Comparison of ENCODE assay signal across 8 cellular contexts in genomic region chr15:45199136-45199810, GRCh38. TPM values are rescaled to one million over a fixed set of nuclear protein-coding genes. Genes with fewer than 3 reads are reported as not detected.
DNase-seq lines count a peak whose midpoint lies in the region; ATAC-seq, FAIRE-seq and TF ChIP-seq lines count a peak whose summit lies in the region.

No MANE protein-coding gene starts in this region.

- intact Hi-C loops in body of pancreas (cut with DNase I), result no loop called here

- H3K4me1 ChIP-seq in A549 (peaks cover 5% of the 10 kb centered on the region; the same call in 2 of the 3 replicates), NT2/D1 (ENCODE audit: insufficient read depth, insufficient read length) (peaks cover 2% of the 10 kb centered on the region), body of pancreas (peaks cover 16% of the 10 kb centered on the region)

- H3K4me1 Mint-ChIP-seq in stimulated activated naive B cell treated with anti-CD40 and anti-IgM and Interleukin-4, amounts not matched to agents 10 μg/mL and 1 μg/mL and 100 μg/mL, for 72 hours, result peaks cover 7 to 17% of the 10 kb centered on the region in 2 donors

- peak overlapping the region; percentile 100 for H3K4me2 ChIP-seq in A549

- CTCF ChIA-PET in A549 (lab: Yijun Ruan, JAX), result interaction anchor here (0.8 to 11.1 kb wide), 5 partner anchors 9 to 46 kb away, joined by 3 to 104 read pairs (median 5); no protein-coding TSS in a partner anchor

- no peaks in the 10 kb centered on the region for H3K27me3 ChIP-seq in NT2/D1 (ENCODE audit: insufficient read depth, insufficient read length)
- H3K27me3 ChIP-seq in body of pancreas, result no peaks in the 10 kb centered on the region
- no peaks in the 10 kb centered on the region for H3K27me3 ChIP-seq in layer of hippocampus (ENCODE audit: control insufficient read depth, insufficient read depth, low read length)

- TF ChIP-seq POLR2A in A549 (IDR thresholded peaks at IDR 0.05; ENCODE audit: low read length) (no peak), body of pancreas (IDR thresholded peaks at IDR 0.05) (no peak)

- H3K9me3 ChIP-seq in A549, result no peaks in the 10 kb centered on the region
- no peaks in the 10 kb centered on the region for H3K9me3 ChIP-seq in NT2/D1 (ENCODE audit: insufficient read depth, low read length)
- H3K9me3 ChIP-seq in body of pancreas, result no peaks in the 10 kb centered on the region

- ATAC-seq in A549 (peak in 1 of 2 experiments; percentile 1; a peak in 3 of 6 replicates), GM18511 (IDR thresholded peaks at IDR 0.05; ENCODE audit: unreplicated experiment) (peak; percentile 19), HG03064 (IDR thresholded peaks at IDR 0.05; ENCODE audit: low read depth, unreplicated experiment) (peak; percentile 19), body of pancreas (no peak)
- peak; percentile 18 to 22 for ATAC-seq in stimulated activated naive B cell treated with anti-CD40 and anti-IgM and Interleukin-4, amounts not matched to agents 10 μg/mL and 1 μg/mL and 100 μg/mL, for 72 hours (replicated peaks)

- H3K36me3 Mint-ChIP-seq in stimulated activated naive B cell treated with anti-CD40 and anti-IgM and Interleukin-4, amounts not matched to agents 10 μg/mL and 1 μg/mL and 100 μg/mL, for 72 hours, result peaks cover 7 to 10% of the 10 kb centered on the region in 2 donors

- peak overlapping the region; percentile 88 for H3K4me3 ChIP-seq in A549
- peak overlapping the region; percentile 83 for H3K4me3 ChIP-seq in NT2/D1 (ENCODE audit: insufficient read length, low read depth)
- H3K4me3 ChIP-seq in body of pancreas, result peak overlapping the region; percentile 16 to 19

- H3K27me3 Mint-ChIP-seq in stimulated activated naive B cell treated with anti-CD40 and anti-IgM and Interleukin-4, amounts not matched to agents 10 μg/mL and 1 μg/mL and 100 μg/mL, for 72 hours, result peaks cover 0 to 5% of the 10 kb centered on the region in 2 donors

- WGBS in A549 (ENCODE audit: missing lambda C conversion rate), result 1% methylated on average over 25 of the region's 25 CpGs
- WGBS in body of pancreas, 2 donors, result 1% methylated on average over 21 to 25 of the region's 25 CpGs

- H3K27ac Mint-ChIP-seq in stimulated activated naive B cell treated with anti-CD40 and anti-IgM and Interleukin-4, amounts not matched to agents 10 μg/mL and 1 μg/mL and 100 μg/mL, for 72 hours, result no peak overlapping the region

- POLR2A ChIA-PET in A549 (lab: Yijun Ruan, JAX), result interaction anchor here (1.6 kb wide), 1 partner anchor 36 kb away, joined by 5 read pairs; no protein-coding TSS in a partner anchor

- H3K9me3 Mint-ChIP-seq in stimulated activated naive B cell treated with anti-CD40 and anti-IgM and Interleukin-4, amounts not matched to agents 10 μg/mL and 1 μg/mL and 100 μg/mL, for 72 hours, result no peaks in the 10 kb centered on the region

- H3K4me3 Mint-ChIP-seq in stimulated activated naive B cell treated with anti-CD40 and anti-IgM and Interleukin-4, amounts not matched to agents 10 μg/mL and 1 μg/mL and 100 μg/mL, for 72 hours, result no peak overlapping the region

- TF ChIP-seq CTCF in A549 (IDR thresholded peaks at IDR 0.05) (no peak; the same call in 2 of the 3 replicates), body of pancreas (IDR thresholded peaks at IDR 0.05) (no peak)

- H3K27ac ChIP-seq in A549 (peak overlapping the region; percentile 86 to 88), body of pancreas (peak overlapping the region; percentile 86 to 98 (median 95)), layer of hippocampus (ENCODE audit: low read depth, low read length) (peak overlapping the region; percentile 98)

- FAIRE-seq in A549 (lab: Jason Lieb, UNC), result no peak

- DNase-seq in A549 (ENCODE audit: low read depth in 1 of 2, low spot score in 1 of 2), result peak in 1 of 2 experiments; percentile 16
- DNase-seq in NT2/D1 (ENCODE audit: low read depth, low spot score), result no peak
- DNase-seq in body of pancreas, result peak in 2 of 4 donors; percentile 24
- peak; percentile 52 for DNase-seq in stimulated activated naive B cell treated with anti-CD40 and anti-IgM and Interleukin-4, amounts not matched to agents 10 μg/mL and 1 μg/mL and 100 μg/mL, for 72 hours
- no peak for DNase-seq in Kasumi-1 (lab: John Stamatoyannopoulos, UW)

- H3K36me3 ChIP-seq in NT2/D1 (ENCODE audit: insufficient read depth, insufficient read length, low read length), result no peaks in the 10 kb centered on the region
- no peaks in the 10 kb centered on the region for H3K36me3 ChIP-seq in body of pancreas (replicated peaks in 1 of 2; ENCODE audit: insufficient read depth in 1 of 2, low read depth in 2 of 2)

- no peak for TF ChIP-seq EP300 in A549 (IDR thresholded peaks at IDR 0.05)

- H3K9ac ChIP-seq in NT2/D1 (ENCODE audit: insufficient read length, low read depth), result peak overlapping the region; percentile 79

- TF ChIP-seq RAD21 in A549 (conservative IDR thresholded peaks at IDR 0.05 in 1 of 2, IDR thresholded peaks at IDR 0.05 in 1 of 2), result no peak

TF ChIP-seq in A549, 52 proteins besides CTCF, POLR2A, EP300 and RAD21:
- TF ChIP-seq ESRRA (IDR thresholded peaks at IDR 0.05; ENCODE audit: borderline replicate concordance, low read length) (no peak), POLR2AphosphoS2 (conservative IDR thresholded peaks at IDR 0.05; ENCODE audit: low read length) (no peak), FOSL2 (IDR thresholded peaks at IDR 0.05) (no peak), FOSL2 (CRISPR knock-in tag; IDR thresholded peaks at IDR 0.05) (no peak), ZSCAN20 (CRISPR knock-in tag; IDR thresholded peaks at IDR 0.05) (no peak), CEBPB (IDR thresholded peaks at IDR 0.05) (no peak), CHD2 (IDR thresholded peaks at IDR 0.05; ENCODE audit: low read length, partially characterized antibody) (no peak), BHLHE40 (IDR thresholded peaks at IDR 0.05; ENCODE audit: low read depth, low read length) (no peak), BCL3 (IDR thresholded peaks at IDR 0.05) (no peak), HOXB13 (CRISPR knock-in tag; IDR thresholded peaks at IDR 0.05; ENCODE audit: low read depth) (no peak), MAX (IDR thresholded peaks at IDR 0.05) (no peak), TFCP2L1 (CRISPR knock-in tag; IDR thresholded peaks at IDR 0.05) (no peak), SREBF2 (IDR thresholded peaks at IDR 0.05) (no peak), JUNB (IDR thresholded peaks at IDR 0.05) (no peak), GATA3 (IDR thresholded peaks at IDR 0.05; ENCODE audit: borderline replicate concordance) (no peak), MAFK (IDR thresholded peaks at IDR 0.05; ENCODE audit: partially characterized antibody) (no peak)

RNA-seq across cellular contexts. Expression of gene SHF, which starts 11.5 kb away (rescaled TPM):
- polyA plus RNA-seq in A549 (2011; rRNA removed) (0.36 and 0.62 TPM in 2 replicates), A549 (2017; fragmentation: RNase III; extraction: RNeasy Plus Mini Kit Qiagen cat#74134 plus additional on column Dnase treatment) (0.85 to 1.1 TPM (median 1.1 TPM) in 3 replicates)
- polyA plus RNA-seq in A549 (2012; cell fraction: cytosol; rRNA removed), result 0.53 and 0.65 TPM in 2 replicates
- polyA plus RNA-seq in A549 (2012; cell fraction: nucleus; rRNA removed), result 0.95 and 1.8 TPM in 2 replicates
- 2.3 and 2.7 TPM in 2 replicates for polyA minus RNA-seq in A549 (2011; rRNA and poly(A)+ RNA removed)
- total RNA-seq in body of pancreas, result 1 to 10 TPM; 2.0 to 2.9 TPM

RNA-seq across cellular contexts. Expression of gene SLC28A2, which starts 52.8 kb away (rescaled TPM):
- polyA plus RNA-seq in A549 (2011; rRNA removed) (0.13 and 0.35 TPM in 2 replicates), A549 (2017; fragmentation: RNase III; extraction: RNeasy Plus Mini Kit Qiagen cat#74134 plus additional on column Dnase treatment) (not detected in 3 replicates)
- polyA plus RNA-seq in A549 (2012; cell fraction: cytosol; rRNA removed), result 0.01 TPM in 1 of 2 replicates, not detected in the other
- 0.02 and 0.04 TPM in 2 replicates for polyA plus RNA-seq in A549 (2012; cell fraction: nucleus; rRNA removed)
- polyA minus RNA-seq in A549 (2011; rRNA and poly(A)+ RNA removed), result 0.04 TPM in 1 of 2 replicates, not detected in the other
- 1 to 10 TPM in 1 of 2 donors, not detected in 1; 2.3 TPM for total RNA-seq in body of pancreas

Comparison
In these comparisons a context has a peak if more than half of its experiments do, and no peak if none do; other contexts are left out.
1. H3K4me3 ChIP-seq: peak in every context shown above with its lines; median percentile 88 in A549; 83 in NT2/D1; 18 in body of pancreas.